In the genomic region with DNA sequence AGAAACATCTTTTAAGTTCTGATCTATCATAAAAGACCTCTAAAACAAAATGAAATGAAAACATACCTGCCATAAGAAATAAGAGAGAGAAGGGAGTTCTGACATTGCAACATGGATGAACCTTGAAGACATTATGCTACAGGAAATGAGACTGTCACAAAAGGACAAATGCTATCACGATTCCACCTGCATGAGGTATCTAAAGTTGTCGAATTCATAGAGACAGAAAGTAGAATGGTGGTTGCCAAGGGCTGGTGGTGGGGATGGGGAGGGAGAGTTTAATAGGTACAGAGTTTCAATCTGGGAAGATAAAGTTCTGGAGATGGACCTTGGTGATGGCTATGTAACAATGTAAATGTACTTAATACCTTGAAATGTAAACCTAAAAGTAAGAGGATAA, we compare ENCODE assay signal across 1 cellular context.
TF ChIP-seq lines count a peak whose summit lies in the region.

No MANE protein-coding gene starts in this region.

TF ChIP-seq in HepG2, 621 proteins besides CTCF, POLR2A, EP300 and RAD21:
- TF ChIP-seq FOXK1 (CRISPR knock-in tag; IDR thresholded peaks at IDR 0.05; ENCODE audit: borderline replicate concordance, low read depth) (no peak), CREB1 (IDR thresholded peaks at IDR 0.05) (no peak), CREB1 (CRISPR knock-in tag; IDR thresholded peaks at IDR 0.05) (0 out of 2 replicates have a peak, but pooled peaks have one; percentile 11)
